ENCODE assay signal across 8 cellular contexts in genomic region chr7:40141916-40142315, GRCh38. TPM values are rescaled to one million over a fixed set of nuclear protein-coding genes. Genes with fewer than 3 reads are reported as not detected.
DNase-seq lines count a peak whose midpoint lies in the region; ATAC-seq and TF ChIP-seq lines count a peak whose summit lies in the region.
"Not testable (repeated sequence)": the region's sequence is repeated elsewhere in the genome, so short reads cannot be mapped to it uniquely, and the experiment has no call there.
"Had no signal": no experiment of that assay in that cellular context is flagged by ENCODE, and none has a peak within 500 bp of the region (broad histone marks: within the 10 kb centered on the region; RNA-seq: fewer than 3 reads in every experiment).

No MANE protein-coding gene starts in this region.

- 29% methylated on average over 5 of the region's 5 CpGs for WGBS in mammary epithelial cell (ENCODE audit: low coverage, missing lambda C conversion rate)
- WGBS in smooth muscle cell (ENCODE audit: low lambda C conversion rate): 77% methylated on average over 5 of the region's 5 CpGs

- not testable (repeated sequence) for H3K27ac ChIP-seq in HEK293 (ENCODE audit: extremely low read depth, low read depth, low read length); RWPE1; mammary epithelial cell (ENCODE audit: insufficient read depth, low read depth, low read length)
- H3K27ac ChIP-seq in epithelial cell of prostate: peak overlapping the region; percentile 75
- H3K27ac ChIP-seq in smooth muscle cell (ENCODE audit: low read depth): peak overlapping the region; percentile 74

- H3K79me2 ChIP-seq in mammary epithelial cell (ENCODE audit: insufficient read depth, low read length); smooth muscle cell (ENCODE audit: low read depth): not testable (repeated sequence)

- not testable (repeated sequence) for H3K9me3 ChIP-seq in HEK293 (ENCODE audit: control insufficient read depth, insufficient read depth, low read depth, low read length); mammary epithelial cell (replicated peaks; ENCODE audit: insufficient read depth, low read length); mucosa of descending colon; smooth muscle cell (replicated peaks; ENCODE audit: low read depth)

- not testable (repeated sequence) for H3K4me1 ChIP-seq in HEK293 (ENCODE audit: control insufficient read depth, insufficient read depth, low read length); mammary epithelial cell (ENCODE audit: insufficient read depth, low read length); mucosa of descending colon (ENCODE audit: low read depth); smooth muscle cell (ENCODE audit: low read depth)

- dilution Hi-C loops in mammary epithelial cell (cut with HindIII; ENCODE audit: low sequenced_read_pairs): not testable (repeated sequence)

- not testable (repeated sequence) for H3K4me2 ChIP-seq in mammary epithelial cell (ENCODE audit: insufficient read depth, low read depth, low read length); smooth muscle cell

- POLR2A ChIA-PET in HEK293 (lab: Yijun Ruan, JAX); RWPE1 (lab: Yijun Ruan, JAX; ENCODE audit: low non-redundant PET): not testable (repeated sequence)

- not testable (repeated sequence) for H3K36me3 ChIP-seq in HEK293 (ENCODE audit: control insufficient read depth in 2 of 2, insufficient read depth in 1 of 2, low read length in 2 of 2); mammary epithelial cell (ENCODE audit: insufficient read depth, low read length); kidney epithelial cell (ENCODE audit: control insufficient read depth, insufficient read depth, low read length); mucosa of descending colon (ENCODE audit: low read depth); smooth muscle cell (ENCODE audit: low read depth)

- not testable (repeated sequence) for TF ChIP-seq CTCF in HEK293 (tag by site-specific recombination; IDR thresholded peaks at IDR 0.05); RWPE1 (conservative IDR thresholded peaks at IDR 0.05; ENCODE audit: low read depth); mammary epithelial cell (conservative IDR thresholded peaks at IDR 0.05 in 1 of 2, IDR thresholded peaks at IDR 0.05 in 1 of 2; ENCODE audit: extremely low read depth in 1 of 2, insufficient read depth in 1 of 2, low read depth in 1 of 2, low read length in 2 of 2); kidney epithelial cell (IDR thresholded peaks at IDR 0.05; ENCODE audit: insufficient read depth, low read length, poor library complexity, severe bottlenecking); mucosa of descending colon (IDR thresholded peaks at IDR 0.05); smooth muscle cell (IDR thresholded peaks at IDR 0.05; ENCODE audit: borderline replicate concordance, insufficient read depth, poor library complexity, severe bottlenecking)

- CTCF ChIA-PET in HEK293 (lab: Yijun Ruan, JAX); RWPE1 (lab: Yijun Ruan, JAX); mammary epithelial cell (lab: Charles Lee; ENCODE audit: low non-redundant PET): not testable (repeated sequence)

- not testable (repeated sequence) for H3K27me3 ChIP-seq in mammary epithelial cell (ENCODE audit: insufficient read depth, low read length); kidney epithelial cell (ENCODE audit: control insufficient read depth, insufficient read depth, low read length); smooth muscle cell (ENCODE audit: low read depth)

- DNase-seq in RWPE1 (ENCODE audit: low spot score) (peak; percentile 42), mammary epithelial cell (peak; percentile 88), epithelial cell of prostate (ENCODE audit: low read depth, low spot score) (peak; percentile 82), kidney epithelial cell (ENCODE audit: low read depth) (peak; percentile 9), mucosa of descending colon (peak in 1 of 3 donors; percentile 27)
- DNase-seq in smooth muscle cell (lab: John Stamatoyannopoulos, UW; ENCODE audit: unreplicated experiment): not testable (repeated sequence)

- BruUV-seq in mammary epithelial cell (replicated peaks; lab: Mats Ljungman, UMichigan): not testable (repeated sequence)

- ATAC-seq in mucosa of descending colon: peak; percentile 85

- not testable (repeated sequence) for H3K9ac ChIP-seq in mammary epithelial cell (ENCODE audit: insufficient read depth, low read length)
- peak overlapping the region; percentile 58 for H3K9ac ChIP-seq in smooth muscle cell (ENCODE audit: low read depth)

- H4K20me1 ChIP-seq in mammary epithelial cell (ENCODE audit: insufficient read depth, low read length); smooth muscle cell (ENCODE audit: low read depth): not testable (repeated sequence)

- not testable (repeated sequence) for H3K4me3 ChIP-seq in HEK293 (ENCODE audit: low read depth, low read length); mammary epithelial cell (replicated peaks in 1 of 3; ENCODE audit: insufficient read depth in 1 of 3, low read depth in 2 of 3, low read length in 3 of 3); kidney epithelial cell (ENCODE audit: low read depth, low read length); mucosa of descending colon; smooth muscle cell

- in situ Hi-C loops in mammary epithelial cell (cut with MboI; ENCODE audit: low sequenced_read_pairs in 2 of 2): not testable (repeated sequence)

- H3F3A ChIP-seq in smooth muscle cell (ENCODE audit: low read depth): not testable (repeated sequence)

- intact Hi-C loops in mammary epithelial cell (cut with micrococcal nuclease); mucosa of descending colon (cut with DNase I, micrococcal nuclease): not testable (repeated sequence)

- not testable (repeated sequence) for H2AFZ ChIP-seq in mammary epithelial cell (ENCODE audit: low read depth, low read length); smooth muscle cell (ENCODE audit: low read depth)

TF ChIP-seq in HEK293, 187 proteins besides CTCF, POLR2A, EP300 and RAD21:
- TF ChIP-seq ZNF223 (tag by site-specific recombination; IDR thresholded peaks at IDR 0.05): peak; percentile 77; the same call in 1 of the 2 replicates

RNA-seq across cellular contexts. Expression of gene SUGCT, which starts 7.1 kb away (rescaled TPM):
- total RNA-seq in mammary epithelial cell (100 to 1,000 TPM in 1 of 2 donors, 10 to 100 TPM in 1; 12.3 to 138 TPM), kidney epithelial cell (4.0 and 10.1 TPM in 2 replicates), mucosa of descending colon (10 to 100 TPM in 2 of 3 donors, 1 to 10 TPM in 1; 7.6 to 19.1 (median 10.1) TPM), smooth muscle cell (8.0 and 16.9 TPM in 2 replicates)
- polyA plus RNA-seq in mammary epithelial cell (72.6 TPM), smooth muscle cell (65.8 and 66.4 TPM in 2 replicates)
- polyA minus RNA-seq in mammary epithelial cell: 41.0 TPM
- total RNA-seq: CD4-positive, CD25-positive, alpha-beta regulatory T cell had no signal

RNA-seq across cellular contexts. Expression of gene MPLKIP, which starts 7.5 kb away (rescaled TPM):
- 10 to 100 TPM; 17.8 to 45.4 TPM for total RNA-seq in mammary epithelial cell
- 33.3 TPM for polyA plus RNA-seq in mammary epithelial cell
- polyA minus RNA-seq in mammary epithelial cell: 2.8 TPM
- 45.7 and 74.3 TPM in 2 replicates for total RNA-seq in kidney epithelial cell
- 10 to 100 TPM; 29.2 to 35.0 (median 34.7) TPM for total RNA-seq in mucosa of descending colon
- 34.2 and 38.0 TPM in 2 replicates for total RNA-seq in smooth muscle cell
- 40.3 and 55.1 TPM in 2 replicates for polyA plus RNA-seq in smooth muscle cell
